In the genomic region with DNA sequence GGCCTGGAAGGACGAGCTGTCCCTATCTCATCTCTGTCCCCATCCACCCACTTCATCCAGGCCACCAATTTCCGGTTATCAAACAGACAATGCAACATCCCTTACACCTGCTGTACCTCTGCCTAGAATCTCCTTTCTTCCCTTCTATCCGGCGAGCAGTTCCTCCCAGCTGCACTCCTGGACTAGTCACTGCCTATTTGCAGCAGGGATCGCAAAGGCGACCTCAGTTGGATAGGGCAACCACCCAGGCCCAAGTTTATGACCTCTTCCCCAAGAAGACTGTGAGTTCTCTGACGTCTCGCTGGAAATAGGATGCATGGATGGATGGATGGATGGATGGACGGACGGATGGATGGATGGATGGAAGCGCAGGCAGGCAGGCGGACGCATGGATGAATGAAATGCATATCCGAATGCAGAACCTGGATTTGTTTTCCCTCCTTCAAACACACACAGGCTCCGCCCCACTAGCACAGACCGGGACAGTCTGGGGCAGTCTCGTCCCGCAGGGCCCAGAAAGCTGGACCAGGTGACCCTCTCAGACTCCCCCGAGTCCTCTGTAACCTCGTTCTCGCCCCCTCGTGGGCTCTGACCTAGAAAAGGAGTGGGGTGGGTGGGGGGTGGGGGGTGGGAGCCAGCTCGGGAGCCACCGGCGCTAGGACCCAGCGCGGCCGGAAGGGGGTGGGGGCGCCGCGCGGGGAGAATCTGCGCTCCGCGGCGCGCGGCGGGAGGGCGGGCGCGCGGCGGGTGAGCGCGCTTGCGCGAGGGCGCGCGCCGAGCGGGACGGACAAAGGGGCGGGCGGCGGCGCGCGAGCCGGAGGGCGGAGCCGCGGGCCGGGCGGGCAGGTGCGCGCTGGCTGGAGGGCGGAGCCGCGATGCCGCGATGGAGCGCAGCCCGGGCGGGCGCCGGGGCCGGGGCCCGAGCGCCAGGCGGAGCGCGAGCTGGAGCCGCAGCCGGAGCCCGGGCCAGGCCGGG, we compare ENCODE assay signal across 8 cellular contexts. TPM values are rescaled to one million over a fixed set of nuclear protein-coding genes. Genes with fewer than 3 reads are reported as not detected.
A peak's percentile ranks its signal among the peaks of the same experiment; 100 is the strongest.
DNase-seq lines count a peak whose midpoint lies in the region; ATAC-seq lines count a peak whose summit lies in the region.

A gene (plus strand): TSS at position 875 of the 976 bp plus-strand sequence. CDS start 24,867 bp downstream, outside the sequence.

- CTCF ChIA-PET in activated CD8-positive, alpha-beta T cell treated with anti-CD3 and anti-CD28 coated beads, Interleukin-2, amount 10 ng/mL, durations not matched to agents 7 days and 5 days (lab: Charles Lee): interaction anchor here (0.6 to 5.3 kb wide), 6 partner anchors 10 to 66 kb away, joined by 3 to 33 read pairs (median 6); no protein-coding TSS in a partner anchor

- ATAC-seq in GM19328 (IDR thresholded peaks at IDR 0.05; ENCODE audit: unreplicated experiment) (peak; percentile 95), HG03565 (IDR thresholded peaks at IDR 0.05; ENCODE audit: unreplicated experiment) (peak; percentile 86)
- ATAC-seq in activated CD8-positive, alpha-beta T cell treated with anti-CD3 and anti-CD28 coated beads, Interleukin-2, amount 10 ng/mL, durations not matched to agents 7 days and 5 days: peak; percentile 97

- peaks cover 5% of the 10 kb centered on the region for H3K27me3 Mint-ChIP-seq in activated CD8-positive, alpha-beta T cell treated with anti-CD3 and anti-CD28 coated beads, Interleukin-2, amount 10 ng/mL, durations not matched to agents 7 days and 5 days (ENCODE audit: low read depth)

- H3K23ac ChIP-seq in mesenchymal stem cell (ENCODE audit: low read length in 2 of 2): no peak within 1 kb of the TSS

- H3K79me1 ChIP-seq in mesenchymal stem cell (replicated peaks; ENCODE audit: low read length, poor library complexity, severe bottlenecking): no peaks in the 10 kb centered on the region

- H3K9me3 Mint-ChIP-seq in activated CD8-positive, alpha-beta T cell treated with anti-CD3 and anti-CD28 coated beads, Interleukin-2, amount 10 ng/mL, durations not matched to agents 7 days and 5 days (ENCODE audit: insufficient read depth): no peaks in the 10 kb centered on the region

- peak within 1 kb of the TSS; percentile 54 for H2BK120ac ChIP-seq in mesenchymal stem cell (ENCODE audit: low read depth, low read length)

- no peaks in the 10 kb centered on the region for H3K36me3 ChIP-seq in mesenchymal stem cell (ENCODE audit: control insufficient read depth in 1 of 2, insufficient read depth in 2 of 2, low read depth in 1 of 2, low read length in 2 of 2)

- H3K4me3 Mint-ChIP-seq in activated CD8-positive, alpha-beta T cell treated with anti-CD3 and anti-CD28 coated beads, Interleukin-2, amount 10 ng/mL, durations not matched to agents 7 days and 5 days: peak within 1 kb of the TSS; percentile 83

- H3K4ac ChIP-seq in mesenchymal stem cell (ENCODE audit: low read depth in 1 of 2, low read length in 2 of 2): no peak within 1 kb of the TSS

- H4K8ac ChIP-seq in mesenchymal stem cell (ENCODE audit: low read length): peak within 1 kb of the TSS; percentile 84

- no peak within 1 kb of the TSS for H3K14ac ChIP-seq in mesenchymal stem cell (ENCODE audit: low read length in 2 of 2)

- peak; percentile 42 to 45 for DNase-seq in AML-193 (lab: John Stamatoyannopoulos, UW)
- peak; percentile 92 for DNase-seq in NCI-H82 (lab: John Stamatoyannopoulos, UW)
- peak; percentile 84 for DNase-seq in activated CD8-positive, alpha-beta T cell treated with anti-CD3 and anti-CD28 coated beads, Interleukin-2, amount 10 ng/mL, durations not matched to agents 7 days and 5 days
- peak; percentile 76 for DNase-seq in effector CD4-positive, alpha-beta T cell
- peak; percentile 50 for DNase-seq in mesenchymal stem cell
- peak; percentile 79 for DNase-seq in stimulated activated CD8-positive, alpha-beta memory T cell treated with anti-CD3 and anti-CD28 coated beads, Interleukin-12 subunit alpha, Interleukin-12 subunit beta, amount 100 ng/mL, for 4 hours (ENCODE audit: low read depth)

- peak within 1 kb of the TSS; percentile 82 for H3K27ac Mint-ChIP-seq in activated CD8-positive, alpha-beta T cell treated with anti-CD3 and anti-CD28 coated beads, Interleukin-2, amount 10 ng/mL, durations not matched to agents 7 days and 5 days

- H3K18ac ChIP-seq in mesenchymal stem cell (ENCODE audit: low read depth in 1 of 2, low read length in 2 of 2): peak within 1 kb of the TSS; percentile 13 to 50

- peak within 1 kb of the TSS; percentile 43 for H3K9ac ChIP-seq in mesenchymal stem cell (ENCODE audit: low read length)

- peaks cover 13% of the 10 kb centered on the region for H3K36me3 Mint-ChIP-seq in activated CD8-positive, alpha-beta T cell treated with anti-CD3 and anti-CD28 coated beads, Interleukin-2, amount 10 ng/mL, durations not matched to agents 7 days and 5 days (ENCODE audit: low read depth)

- no peak within 1 kb of the TSS for H2BK5ac ChIP-seq in mesenchymal stem cell (ENCODE audit: low read depth, low read length, poor library complexity, severe bottlenecking)

- peak within 1 kb of the TSS; percentile 62 to 68 for H3K4me3 ChIP-seq in mesenchymal stem cell (ENCODE audit: insufficient read depth in 1 of 2, low read depth in 1 of 2, low read length in 2 of 2)

- no peak within 1 kb of the TSS for H2AK5ac ChIP-seq in mesenchymal stem cell (ENCODE audit: low read length, severe bottlenecking)

- POLR2A ChIA-PET in activated CD8-positive, alpha-beta T cell treated with anti-CD3 and anti-CD28 coated beads, Interleukin-2, amount 10 ng/mL, durations not matched to agents 7 days and 5 days (lab: Charles Lee): interaction anchor here (1.0 to 2.3 kb wide), 4 partner anchors 10 to 18 kb away, joined by 3 to 7 read pairs (median 5); no protein-coding TSS in a partner anchor

- peak within 1 kb of the TSS; percentile 15 for H3K27ac ChIP-seq in mesenchymal stem cell (ENCODE audit: low read length, poor library complexity, severe bottlenecking)

- peak within 1 kb of the TSS; percentile 42 for H2AFZ ChIP-seq in mesenchymal stem cell (ENCODE audit: low read depth, low read length)

- H4K91ac ChIP-seq in mesenchymal stem cell (ENCODE audit: low read length): no peak within 1 kb of the TSS

- H3K4me2 ChIP-seq in mesenchymal stem cell (ENCODE audit: low read length, poor library complexity, severe bottlenecking): peak within 1 kb of the TSS; percentile 96

- H3K4me1 Mint-ChIP-seq in activated CD8-positive, alpha-beta T cell treated with anti-CD3 and anti-CD28 coated beads, Interleukin-2, amount 10 ng/mL, durations not matched to agents 7 days and 5 days (ENCODE audit: low read depth): peaks cover 64% of the 10 kb centered on the region

- peaks cover 15% of the 10 kb centered on the region for H3K4me1 ChIP-seq in mesenchymal stem cell (ENCODE audit: control insufficient read depth, insufficient read depth, low read depth, low read length)

- WGBS in mesenchymal stem cell: 3% methylated on average over 45 of the region's 88 CpGs

- no peak within 1 kb of the TSS for H2BK12ac ChIP-seq in mesenchymal stem cell (ENCODE audit: low read length in 2 of 2)

- H3K27me3 ChIP-seq in mesenchymal stem cell (ENCODE audit: control insufficient read depth in 1 of 2, insufficient read depth in 1 of 2, low read length in 2 of 2): peaks cover 45 to 82% of the 10 kb centered on the region in 2 experiments

- H2BK15ac ChIP-seq in mesenchymal stem cell (ENCODE audit: low read depth, poor library complexity, severe bottlenecking): peak within 1 kb of the TSS; percentile 26

- H3K9me3 ChIP-seq in mesenchymal stem cell (ENCODE audit: control insufficient read depth, low read length): peaks cover 2% of the 10 kb centered on the region

RNA-seq across cellular contexts. Expression of the gene that starts here (rescaled TPM):
- 10 to 100 TPM; 10.0 to 10.7 TPM for total RNA-seq in activated CD8-positive, alpha-beta T cell treated with anti-CD3 and anti-CD28 coated beads, Interleukin-2, amount 10 ng/mL, durations not matched to agents 7 days and 5 days
- 0.25 TPM for polyA plus RNA-seq in mesenchymal stem cell (2013, experiment 1 of 2)
- polyA plus RNA-seq in mesenchymal stem cell (2013, experiment 2 of 2): 0.30 TPM

Comparison
In these comparisons a context has a peak if more than half of its experiments do, and no peak if none do; other contexts are left out.
1. Peak in every context shown above with its lines: DNase-seq, ATAC-seq, H3K4me3 ChIP-seq and H3K27ac ChIP-seq.